ENCODE assay signal across 35 cellular contexts in the genomic region with DNA sequence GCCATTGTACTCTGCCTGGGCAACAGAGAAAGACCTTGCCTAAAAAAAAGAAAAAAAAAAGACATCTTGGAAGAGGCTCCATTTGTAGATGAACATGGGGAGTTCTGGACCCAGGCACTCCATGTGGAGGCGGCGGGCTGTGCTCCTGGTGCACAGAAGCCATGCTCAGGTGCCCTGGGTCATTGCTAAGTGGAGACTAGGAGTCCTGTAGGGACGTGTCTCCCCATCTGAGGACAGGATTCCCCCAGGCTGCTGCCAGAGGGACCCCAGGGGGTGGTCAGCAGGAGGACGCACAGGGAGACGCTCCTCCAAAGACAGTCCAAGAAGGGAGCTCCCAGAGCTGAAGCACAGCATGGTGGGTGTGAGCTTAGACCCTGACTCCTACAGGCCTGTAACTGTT.
"Had no signal": no experiment of that assay in that cellular context is flagged by ENCODE, and none has a peak within 500 bp of the region (broad histone marks: within the 10 kb centered on the region; RNA-seq: fewer than 3 reads in every experiment).

No MANE protein-coding gene starts in this region.

- H3K27ac ChIP-seq: adrenal gland, body of pancreas, breast epithelium, Peyer's patch, SJSA1, VCaP had no signal

- H3K4me1 Mint-ChIP-seq: activated B cell treated with CpG ODN at 0.5 μM for 24 hours; activated T-helper 17 cell treated with anti-CD3 and anti-CD28 coated beads, Interleukin-2, amount 50 U/mL, for 72 hours had no signal

- H3K4me3 ChIP-seq: adrenal gland, body of pancreas, breast epithelium, Peyer's patch, SJSA1 had no signal

- H3K27ac Mint-ChIP-seq: activated B cell treated with CpG ODN at 0.5 μM for 24 hours; activated CD4-positive, alpha-beta memory T cell treated with anti-CD3 and anti-CD28 coated beads for 36 hours; activated naive CD4-positive, alpha-beta T cell treated with anti-CD3 and anti-CD28 coated beads for 36 hours; activated T-cell treated with anti-CD3 and anti-CD28 coated beads, Interleukin-2, amount 50 U/mL, for 72 hours had no signal

- H3K4me3 Mint-ChIP-seq: activated B cell treated with CpG ODN at 0.5 μM for 24 hours; activated CD4-positive, alpha-beta memory T cell treated with anti-CD3 and anti-CD28 coated beads for 36 hours; activated naive CD4-positive, alpha-beta T cell treated with anti-CD3 and anti-CD28 coated beads for 36 hours; activated T-cell treated with anti-CD3 and anti-CD28 coated beads, Interleukin-2, amount 50 U/mL, for 72 hours; activated T-helper 17 cell treated with anti-CD3 and anti-CD28 coated beads, Interleukin-2, amount 50 U/mL, for 72 hours had no signal

- H3K4me2 ChIP-seq: SK-N-SH had no signal

- H3K9ac ChIP-seq: SK-N-SH had no signal

- H3K9me3 ChIP-seq: adrenal gland, body of pancreas, breast epithelium, Peyer's patch, SJSA1, SK-N-SH had no signal

- H3K27me3 ChIP-seq: adrenal gland, body of pancreas, breast epithelium, Peyer's patch, SJSA1 had no signal

- DNase-seq: activated B cell treated with CpG ODN at 0.5 μM for 24 hours; activated CD4-positive, alpha-beta memory T cell treated with anti-CD3 and anti-CD28 coated beads for 36 hours; activated CD4-positive, alpha-beta T cell treated with anti-CD3 and anti-CD28 coated beads for 4 hours; activated CD4-positive, alpha-beta T cell treated with anti-CD3 and anti-CD28 coated beads, Interleukin-2, amount 50 U/mL, for 1 hour; activated CD4-positive, CD25-positive, alpha-beta regulatory T cell treated with anti-CD3 and anti-CD28 coated beads, Interleukin-2, amount 50 U/mL, for 72 hours; activated gamma-delta T cell treated with Interleukin-2 at 50 U/mL for 16 hours; activated naive CD4-positive, alpha-beta T cell treated with anti-CD3 and anti-CD28 coated beads for 36 hours; activated T-cell treated with anti-CD3 and anti-CD28 coated beads, Interleukin-2, amount 50 U/mL, for 1 hour; activated T-cell treated with anti-CD3 and anti-CD28 coated beads, Interleukin-2, amount 50 U/mL, for 72 hours; body of pancreas; Karpas-422; NCI-H1105; NCI-H1417 treated with DMSO at 0.1 percent for 48 hours; NCI-H187 treated with DMSO at 0.1 percent for 48 hours; NCI-H2081; NCI-H2171 treated with DMSO at 0.1 percent for 48 hours; NCI-H2227 treated with DMSO at 0.1 percent for 48 hours; NCI-H446; NCI-H510A treated with DMSO at 0.1 percent for 48 hours; NCI-H526 treated with DMSO at 0.1 percent for 48 hours; NCI-H774; PC-3; Peyer's patch; RPMI8226; SHP77 treated with DMSO at 0.1 percent for 48 hours; SK-N-SH; T-helper 2 cell; T-helper 9 cell had no signal

- FAIRE-seq: astrocyte had no signal

- H3K27me3 Mint-ChIP-seq: activated B cell treated with CpG ODN at 0.5 μM for 24 hours; activated CD4-positive, alpha-beta memory T cell treated with anti-CD3 and anti-CD28 coated beads for 36 hours; activated T-helper 17 cell treated with anti-CD3 and anti-CD28 coated beads, Interleukin-2, amount 50 U/mL, for 72 hours had no signal

- H3K4me1 ChIP-seq: adrenal gland, body of pancreas, breast epithelium, Peyer's patch, SJSA1 had no signal

- ATAC-seq: activated naive CD4-positive, alpha-beta T cell treated with anti-CD3 and anti-CD28 coated beads, Interleukin-2, amount 50 U/mL, for 72 hours; activated T-cell treated with anti-CD3 and anti-CD28 coated beads, Interleukin-2, amount 50 U/mL, for 72 hours; activated T-helper 17 cell treated with anti-CD3 and anti-CD28 coated beads, Interleukin-2, amount 50 U/mL, for 72 hours; body of pancreas; PC-3 had no signal
